19 cellular contexts compared by ENCODE assay signal in the genomic region with DNA sequence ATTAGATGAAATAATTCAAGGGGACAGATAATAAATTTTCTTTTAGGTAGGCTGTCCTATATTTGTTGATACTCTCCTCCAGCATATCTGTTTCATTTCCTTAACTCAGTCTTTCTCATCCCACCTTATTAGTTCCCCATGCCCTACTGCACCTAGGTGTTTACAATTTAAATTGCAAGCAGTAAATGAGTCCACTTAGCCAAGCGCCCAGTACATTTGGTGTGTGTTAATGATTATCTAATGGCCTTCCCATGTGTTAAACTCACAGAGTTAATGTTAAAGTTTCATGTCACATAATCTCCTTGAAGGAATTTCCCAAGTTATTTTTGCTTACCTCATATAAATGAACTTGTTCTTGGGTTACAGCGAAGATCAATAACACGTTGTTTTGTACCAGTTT. TPM values are rescaled to one million over a fixed set of nuclear protein-coding genes. Genes with fewer than 3 reads are reported as not detected.
DNase-seq lines count a peak whose midpoint lies in the region; ATAC-seq, FAIRE-seq and TF ChIP-seq lines count a peak whose summit lies in the region.
"Had no signal": no experiment of that assay in that cellular context is flagged by ENCODE, and none has a peak within 500 bp of the region (broad histone marks: within the 10 kb centered on the region; RNA-seq: fewer than 3 reads in every experiment).

No MANE protein-coding gene starts in this region.

- H3K27ac ChIP-seq in colonic mucosa (peak overlapping the region; percentile 19), left lung (no peak overlapping the region), small intestine (ENCODE audit: low read depth in 1 of 2, low read length in 1 of 2) (no peak overlapping the region)
- H3K27ac ChIP-seq: A549, BLaER1 had no signal

- H3K9ac ChIP-seq in colonic mucosa (ENCODE audit: low read depth in 2 of 2, low read length in 2 of 2): no peak overlapping the region
- H3K9ac ChIP-seq: BLaER1 had no signal

- FAIRE-seq in G401.6 (lab: Jason Lieb, UNC): peak; percentile 78
- peak; percentile 80 for FAIRE-seq in small intestine (lab: Jason Lieb, UNC)
- FAIRE-seq: A549 had no signal

- H3K9me3 ChIP-seq in colonic mucosa (no peaks in the 10 kb centered on the region), left lung (no peaks in the 10 kb centered on the region), small intestine (ENCODE audit: control insufficient read depth, low read depth) (no peaks in the 10 kb centered on the region)
- H3K9me3 ChIP-seq: A549, BLaER1 had no signal

- DNase-seq in colonic mucosa (no peak), left lung (no peak), small intestine (peak; percentile 87), hypothalamus (lab: John Stamatoyannopoulos, UW) (no peak), sciatic nerve (ENCODE audit: low spot score) (no peak), SKM-1 (lab: John Stamatoyannopoulos, UW; ENCODE audit: unreplicated experiment) (no peak)
- DNase-seq: CD8-positive, alpha-beta memory T cell; DMS79 treated with DMSO at 0.1 percent for 48 hours; H9; KG1; MV-4-11; NCI-H1694 treated with DMSO at 0.1 percent for 48 hours; NCI-H510A; NCI-H774; SHP77 had no signal

- H3K36me3 ChIP-seq in colonic mucosa: no peaks in the 10 kb centered on the region
- H3K36me3 ChIP-seq in left lung: no peaks in the 10 kb centered on the region
- H3K36me3 ChIP-seq in small intestine (ENCODE audit: control insufficient read depth in 2 of 2, insufficient read depth in 2 of 2, low read length in 2 of 2): no peaks in the 10 kb centered on the region
- H3K36me3 ChIP-seq: BLaER1 had no signal

- WGBS in small intestine, 3 donors: 28 to 72% (median 40%) methylated on average over 3 of the region's 3 CpGs

- H3K4me3 ChIP-seq in colonic mucosa: no peak overlapping the region
- no peak overlapping the region for H3K4me3 ChIP-seq in left lung
- H3K4me3 ChIP-seq in small intestine (ENCODE audit: low read depth in 1 of 2, low read length in 2 of 2): no peak overlapping the region
- H3K4me3 ChIP-seq: A549, BLaER1 had no signal

- intact Hi-C loops in colonic mucosa (cut with DNase I) (no loop called here), left lung (cut with DNase I) (no loop called here), sciatic nerve (cut with DNase I) (no loop called here)

- ATAC-seq in left lung (peak; percentile 9), sciatic nerve (no peak)
- ATAC-seq: A549 had no signal

- H3K27me3 ChIP-seq in colonic mucosa (no peaks in the 10 kb centered on the region), left lung (no peaks in the 10 kb centered on the region), small intestine (ENCODE audit: control insufficient read depth in 2 of 2, insufficient read depth in 2 of 2, low read length in 2 of 2) (no peaks in the 10 kb centered on the region)
- H3K27me3 ChIP-seq: BLaER1 had no signal

- TF ChIP-seq CTCF in colonic mucosa (IDR thresholded peaks at IDR 0.05) (no peak), left lung (IDR thresholded peaks at IDR 0.05) (no peak)

- H3K4me1 ChIP-seq in colonic mucosa (no peaks in the 10 kb centered on the region), left lung (peaks cover 5 to 8% of the 10 kb centered on the region in 2 donors), small intestine (ENCODE audit: control insufficient read depth in 2 of 2, insufficient read depth in 1 of 2, low read depth in 1 of 2, low read length in 1 of 2) (peaks cover 0 to 3% of the 10 kb centered on the region in 2 donors)
- H3K4me1 ChIP-seq: BLaER1 had no signal

RNA-seq across cellular contexts. Expression of gene ITGB6, which starts 31.2 kb away (rescaled TPM):
- total RNA-seq in colonic mucosa: 10 to 100 TPM; 13.2 to 24.6 TPM
- total RNA-seq in left lung: 100 to 1,000 TPM in 1 of 2 donors, 10 to 100 TPM in 1; 58.3 to 227 TPM
- polyA plus RNA-seq in small intestine: 1 to 10 TPM; 3.0 to 5.6 (median 3.9) TPM
- total RNA-seq in sciatic nerve: not detected
- total RNA-seq: CD8-positive, alpha-beta memory T cell; H9; OCI-LY7 had no signal
- polyA plus RNA-seq: CD8-positive, alpha-beta memory T cell had no signal

Comparison
In these comparisons a context has a peak if more than half of its experiments do, and no peak if none do; other contexts are left out.
1. RNA of gene ITGB6, which starts 31.2 kb away (total RNA-seq): 58.3 to 227 TPM in left lung and 13.2 to 24.6 TPM in colonic mucosa; not detected in sciatic nerve (single experiment); every median in the first group is over 10 times any median in the second.